ENCODE assay signal across 12 cellular contexts in the genomic region with DNA sequence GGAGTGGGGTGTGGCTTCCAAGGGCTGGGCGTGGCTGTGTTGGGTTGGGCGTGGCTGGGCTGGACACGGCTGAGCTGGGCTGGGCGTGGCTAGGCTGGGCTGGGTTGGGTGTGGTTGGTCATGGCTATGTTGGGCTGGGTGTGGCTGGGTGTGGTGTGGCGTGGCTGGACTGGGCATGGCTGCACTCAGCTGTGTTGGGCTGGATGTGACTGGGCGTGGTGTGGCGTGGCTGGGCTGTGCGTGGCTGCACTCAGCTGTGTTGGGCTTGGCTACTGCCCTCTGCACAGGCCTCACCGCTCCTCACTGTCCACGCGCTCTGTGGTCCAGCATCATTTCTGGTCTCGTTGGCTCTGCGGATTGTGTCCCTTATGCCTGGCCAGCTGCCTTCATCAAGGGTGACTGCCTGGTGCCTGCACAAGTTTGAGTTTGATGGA. TPM values are rescaled to one million over a fixed set of nuclear protein-coding genes. Genes with fewer than 3 reads are reported as not detected.
DNase-seq lines count a peak whose midpoint lies in the region; ATAC-seq, FAIRE-seq and TF ChIP-seq lines count a peak whose summit lies in the region.
"Had no signal": no experiment of that assay in that cellular context is flagged by ENCODE, and none has a peak within 500 bp of the region (broad histone marks: within the 10 kb centered on the region; RNA-seq: fewer than 3 reads in every experiment).

No MANE protein-coding gene starts in this region.

- H2AFZ ChIP-seq in GM12878 (ENCODE audit: control insufficient read depth, low read depth, low read length): no peak overlapping the region

- ATAC-seq in left ventricle myocardium superior: no peak
- peak; percentile 96 for ATAC-seq in GM12878
- ATAC-seq in CD4-positive, alpha-beta T cell (ENCODE audit: poor library complexity): no peak
- ATAC-seq: right lobe of liver had no signal

- no peaks in the 10 kb centered on the region for H3K9me3 ChIP-seq in GM12878 (replicated peaks; ENCODE audit: control insufficient read depth, insufficient read depth, low read length)
- no peaks in the 10 kb centered on the region for H3K9me3 ChIP-seq in transverse colon
- no peaks in the 10 kb centered on the region for H3K9me3 ChIP-seq in CD4-positive, alpha-beta T cell (ENCODE audit: control insufficient read depth, low read length)
- H3K9me3 ChIP-seq: right lobe of liver, tibial artery had no signal

- in situ Hi-C loops in GM12878 (cut with MboI): no loop called here
- in situ Hi-C loops in transverse colon (cut with MboI; ENCODE audit: low pct_ligation_motif_present in 1 of 4, low pct_unique_long_range_greater_than_20kb in 1 of 4, low sequenced_read_pairs in 3 of 4): no loop called here

- CTCF ChIA-PET in GM12878 (lab: Yijun Ruan, JAX): interaction anchor here (1.4 kb wide), 1 partner anchor 18 kb away, joined by 3 read pairs; no protein-coding TSS in a partner anchor
- CTCF ChIA-PET in CD4-positive, alpha-beta T cell (lab: Charles Lee): no interaction called here

- RAD21 ChIA-PET in GM12878 (lab: Charles Lee; ENCODE audit: unreplicated experiment): no interaction called here

- H3K36me3 ChIP-seq in GM12878 (ENCODE audit: control insufficient read depth in 2 of 2, insufficient read depth in 2 of 2, low read length in 1 of 2): no peaks in the 10 kb centered on the region
- H3K36me3 ChIP-seq in transverse colon: no peaks in the 10 kb centered on the region
- H3K36me3 ChIP-seq: Peyer's patch, right lobe of liver, tibial artery had no signal

- FAIRE-seq in GM12878 (lab: Jason Lieb, UNC): no peak

- TF ChIP-seq CTCF in GM12878 (IDR thresholded peaks at IDR 0.05 in 2 of 3, conservative IDR thresholded peaks at IDR 0.05 in 1 of 3; ENCODE audit: control insufficient read depth in 2 of 3, extremely low read depth in 1 of 3, insufficient read depth in 1 of 3, low read depth in 3 of 3, low read length in 3 of 3) (no peak), transverse colon (IDR thresholded peaks at IDR 0.05) (no peak)
- no peak for TF ChIP-seq CTCF in CD4-positive, alpha-beta T cell (IDR thresholded peaks at IDR 0.05)

- H3K4me3 ChIP-seq in GM12878 (no peak overlapping the region), transverse colon (no peak overlapping the region)
- H3K4me3 ChIP-seq: Peyer's patch, right lobe of liver, tibial artery had no signal

- WGBS in GM12878 (ENCODE audit: insufficient coverage, insufficient replicate concordance, low lambda C conversion rate, missing lambda C conversion rate): 12% methylated on average over 13 of the region's 13 CpGs
- 53 to 83% methylated on average over 2 to 13 of the region's 13 CpGs for WGBS in transverse colon (ENCODE audit: low coverage in 1 of 2), 2 donors

- H3K4me1 Mint-ChIP-seq in CD4-positive, alpha-beta T cell (ENCODE audit: low read depth): peaks cover 17% of the 10 kb centered on the region

- H3K79me2 ChIP-seq in GM12878 (ENCODE audit: control insufficient read depth, insufficient read depth, low read length): no peaks in the 10 kb centered on the region

- H3K27me3 ChIP-seq in GM12878 (replicated peaks in 1 of 2; ENCODE audit: control insufficient read depth in 2 of 2, insufficient read depth in 2 of 2, low read length in 1 of 2): peaks cover 9 to 14% of the 10 kb centered on the region in 2 experiments; a peak in 3 of 4 replicates
- H3K27me3 ChIP-seq in transverse colon: peaks cover 67% of the 10 kb centered on the region
- H3K27me3 ChIP-seq in CD4-positive, alpha-beta T cell (ENCODE audit: control insufficient read depth, insufficient read depth, low read length): peaks cover 31% of the 10 kb centered on the region
- H3K27me3 ChIP-seq: right lobe of liver had no signal

- no peak overlapping the region for H3K4me2 ChIP-seq in GM12878 (ENCODE audit: control insufficient read depth, insufficient read depth)

- no peaks in the 10 kb centered on the region for H3K9me3 Mint-ChIP-seq in CD4-positive, alpha-beta T cell
- H3K9me3 Mint-ChIP-seq: H9 had no signal

- intact Hi-C loops in left ventricle myocardium superior (cut with micrococcal nuclease) (no loop called here), cardiac septum (cut with DNase I) (no loop called here), GM12878 (cut with micrococcal nuclease; ENCODE audit: unreplicated experiment) (no loop called here), transverse colon (cut with DNase I; ENCODE audit: low total_unique reads) (loop anchor here (5.0 kb wide), 1 partner anchor 1129 kb away; no protein-coding TSS in a partner anchor)
- intact Hi-C loops in CD4-positive, alpha-beta T cell (cut with DNase I, micrococcal nuclease): no loop called here

- peaks cover 53% of the 10 kb centered on the region for H3K27me3 Mint-ChIP-seq in CD4-positive, alpha-beta T cell

- no peak for TF ChIP-seq EP300 in GM12878 (IDR thresholded peaks at IDR 0.05; ENCODE audit: borderline replicate concordance in 1 of 2, control insufficient read depth in 1 of 2, low read depth in 2 of 2, low read length in 2 of 2)
- no peak for TF ChIP-seq EP300 in transverse colon (IDR thresholded peaks at IDR 0.05; ENCODE audit: low read depth)

- H3K4me3 Mint-ChIP-seq in CD4-positive, alpha-beta T cell: no peak overlapping the region
- H3K4me3 Mint-ChIP-seq: H9 had no signal

- peak; percentile 32 for DNase-seq in left ventricle myocardium superior
- no peak for DNase-seq in cardiac septum (ENCODE audit: low spot score)
- peak; percentile 30 for DNase-seq in NCI-H1048 (lab: John Stamatoyannopoulos, UW)
- DNase-seq in GM12878 (ENCODE audit: low read depth, low spot score): no peak
- DNase-seq in transverse colon: peak; percentile 66
- no peak for DNase-seq in CD4-positive, alpha-beta T cell
- DNase-seq in effector CD4-positive, alpha-beta T cell: no peak
- no peak for DNase-seq in NCI-H2196 (lab: John Stamatoyannopoulos, UW; ENCODE audit: unreplicated experiment)
- DNase-seq: H9, tibial artery had no signal

- H3K27ac ChIP-seq in GM12878 (ENCODE audit: control insufficient read depth, insufficient read depth): no peak overlapping the region
- H3K27ac ChIP-seq in transverse colon: no peak overlapping the region
- no peak overlapping the region for H3K27ac ChIP-seq in CD4-positive, alpha-beta T cell (ENCODE audit: low read depth, low read length)
- H3K27ac ChIP-seq: Peyer's patch, right lobe of liver, tibial artery had no signal

- H3K9ac ChIP-seq in GM12878 (ENCODE audit: control insufficient read depth, insufficient read depth, low read length): no peak overlapping the region

- H3K36me3 Mint-ChIP-seq in CD4-positive, alpha-beta T cell (ENCODE audit: low read depth): no peaks in the 10 kb centered on the region

- BruUV-seq in GM12878 (replicated peaks; lab: Mats Ljungman, UMichigan): no TSS peak

- SMC1A ChIA-PET in GM12878 (lab: Charles Lee; ENCODE audit: uncharacterized antibody, unreplicated experiment): no interaction called here

- no peak overlapping the region for H3K27ac Mint-ChIP-seq in CD4-positive, alpha-beta T cell
- H3K27ac Mint-ChIP-seq: H9 had no signal

- POLR2A ChIA-PET in GM12878 (lab: Charles Lee): no interaction called here
- POLR2A ChIA-PET in CD4-positive, alpha-beta T cell (lab: Charles Lee): no interaction called here

- TF ChIP-seq RAD21 in GM12878 (IDR thresholded peaks at IDR 0.05; ENCODE audit: insufficient read depth, low read depth, low read length): no peak

- TF ChIP-seq POLR2A in GM12878 (IDR thresholded peaks at IDR 0.05; ENCODE audit: low read depth, low read length): no peak
- no peak for TF ChIP-seq POLR2A in transverse colon (IDR thresholded peaks at IDR 0.05)

- H4K20me1 ChIP-seq in GM12878 (ENCODE audit: control insufficient read depth, insufficient read depth): no peaks in the 10 kb centered on the region

- peaks cover 9% of the 10 kb centered on the region for H3K4me1 ChIP-seq in GM12878 (ENCODE audit: control insufficient read depth, insufficient read depth, low read length)
- H3K4me1 ChIP-seq in transverse colon: peaks cover 0 to 24% (median 9%) of the 10 kb centered on the region in 4 donors

TF ChIP-seq in GM12878, 131 proteins besides CTCF, POLR2A, EP300 and RAD21 (continues in another document):
- TF ChIP-seq ATF7 (IDR thresholded peaks at IDR 0.05; ENCODE audit: low read depth) (no peak), RAD51 (IDR thresholded peaks at IDR 0.05) (no peak), LARP7 (IDR thresholded peaks at IDR 0.05) (no peak), ESRRA (IDR thresholded peaks at IDR 0.05; ENCODE audit: low read length) (no peak)

RNA-seq across cellular contexts. Expression of a gene that starts 43.5 kb away (rescaled TPM):
- total RNA-seq in left ventricle myocardium superior (9.4 TPM), cardiac septum (10.8 TPM), GM12878 (2014; rRNA removed) (11.2 and 16.4 TPM in 2 replicates), GM12878 (2014; rRNA removed; fragmentation: Illumina TruSeq; extraction: Trizol) (6.0 and 7.0 TPM in 2 replicates), GM12878 (2021) (13.3 and 16.1 TPM in 2 replicates), transverse colon (100 to 1,000 TPM in 1 of 4 donors, 10 to 100 TPM in 3; 13.7 to 375 (median 60.0) TPM)
- 46.8 and 53.3 TPM in 2 replicates for total RNA-seq in GM12878 (2013; cell fraction: nucleolus; rRNA removed)
- 2.4 TPM for polyA plus RNA-seq in GM12878 (2011; ENCODE audit: low read depth)
- polyA plus RNA-seq in GM12878 (2011; rRNA removed) (6.2 and 9.1 TPM in 2 replicates), GM12878 (2014; fragmentation: Illumina TruSeq; extraction: Trizol) (1.6 and 6.3 TPM in 2 replicates), GM12878 (2014; fragmentation: Nextera tagmentation; extraction: Ambion mirVana) (1 to 10 TPM; 2.1 to 4.7 TPM), GM12878 (2014; rRNA removed) (15.0 and 17.6 TPM in 2 replicates), GM12878 (2016; fragmentation: Nextera tagmentation; extraction: Ambion mirVana) (10 to 100 TPM; 28.4 to 30.7 TPM)
- polyA plus RNA-seq in GM12878 (2011; cell fraction: cytosol; rRNA removed): 9.4 and 11.8 TPM in 2 replicates
- 55.2 and 56.1 TPM in 2 replicates for polyA plus RNA-seq in GM12878 (2011; cell fraction: nucleus; rRNA removed)
- polyA plus RNA-seq in GM12878 (2012): 9.1 and 10.6 TPM in 2 replicates
- 5.0 and 6.0 TPM in 2 replicates for polyA minus RNA-seq in GM12878 (2011; rRNA and poly(A)+ RNA removed)
- polyA minus RNA-seq in GM12878 (2011; cell fraction: cytosol; rRNA and poly(A)+ RNA removed): 6.0 and 8.6 TPM in 2 replicates
- 9.8 and 12.8 TPM in 2 replicates for polyA minus RNA-seq in GM12878 (2011; cell fraction: nucleus; rRNA and poly(A)+ RNA removed)
- 1 to 10 TPM; 2.3 to 2.5 TPM for total RNA-seq in CD4-positive, alpha-beta T cell

Comparison
In these comparisons a context has a peak if more than half of its experiments do, and no peak if none do; other contexts are left out.
1. DNase-seq: peak in left ventricle myocardium superior (single experiment), NCI-H1048 (single experiment) and transverse colon (single experiment); none in cardiac septum (single experiment), GM12878 (single experiment), CD4-positive, alpha-beta T cell (0 of 10), effector CD4-positive, alpha-beta T cell (single experiment) and NCI-H2196 (single experiment).